In genomic region chr10:6494452-6494839, GRCh38 we compare ENCODE assay signal across 17 cellular contexts.
DNase-seq lines count a peak whose midpoint lies in the region; ATAC-seq and TF ChIP-seq lines count a peak whose summit lies in the region.
"Had no signal": no experiment of that assay in that cellular context is flagged by ENCODE, and none has a peak within 500 bp of the region (broad histone marks: within the 10 kb centered on the region; RNA-seq: fewer than 3 reads in every experiment).

No MANE protein-coding gene starts in this region.

- peaks cover 5% of the 10 kb centered on the region for H3K9me3 Mint-ChIP-seq in CD8-positive, alpha-beta T cell
- peaks cover 4% of the 10 kb centered on the region for H3K9me3 Mint-ChIP-seq in activated CD8-positive, alpha-beta T cell treated with anti-CD3 and anti-CD28 coated beads for 36 hours

- no peak overlapping the region for H3K27ac Mint-ChIP-seq in CD8-positive, alpha-beta T cell
- H3K27ac Mint-ChIP-seq in activated CD8-positive, alpha-beta T cell treated with anti-CD3 and anti-CD28 coated beads for 36 hours = no peak overlapping the region

- H3K27ac ChIP-seq in BLaER1 = no peak overlapping the region
- peak overlapping the region; percentile 46 for H3K27ac ChIP-seq in CD8-positive, alpha-beta T cell (ENCODE audit: low read depth, low read length)
- peak overlapping the region; percentile 20 to 35 for H3K27ac ChIP-seq in mucosa of rectum (ENCODE audit: low read depth in 2 of 2, low read length in 2 of 2)
- H3K27ac ChIP-seq: A549, SK-N-MC had no signal

- peaks cover 42% of the 10 kb centered on the region for H3K4me1 Mint-ChIP-seq in CD8-positive, alpha-beta T cell (ENCODE audit: low read depth)
- peaks cover 28% of the 10 kb centered on the region for H3K4me1 Mint-ChIP-seq in activated CD8-positive, alpha-beta T cell treated with anti-CD3 and anti-CD28 coated beads for 36 hours (ENCODE audit: low read depth)

- TF ChIP-seq CTCF in CD8-positive, alpha-beta T cell (IDR thresholded peaks at IDR 0.05) = no peak
- no peak for TF ChIP-seq CTCF in activated CD8-positive, alpha-beta T cell treated with anti-CD3 and anti-CD28 coated beads for 36 hours (IDR thresholded peaks at IDR 0.05)

- peaks cover 46% of the 10 kb centered on the region for H3K4me1 ChIP-seq in BLaER1
- peaks cover 62% of the 10 kb centered on the region for H3K4me1 ChIP-seq in CD8-positive, alpha-beta T cell (ENCODE audit: insufficient read depth, low read length)
- H3K4me1 ChIP-seq in mucosa of rectum (ENCODE audit: control insufficient read depth in 2 of 2, insufficient read depth in 2 of 2, low read length in 2 of 2) = no peaks in the 10 kb centered on the region
- H3K4me1 ChIP-seq: Caco-2 had no signal

- H3K36me3 Mint-ChIP-seq in CD8-positive, alpha-beta T cell = peaks cover 25% of the 10 kb centered on the region
- peaks cover 54% of the 10 kb centered on the region for H3K36me3 Mint-ChIP-seq in activated CD8-positive, alpha-beta T cell treated with anti-CD3 and anti-CD28 coated beads for 36 hours (ENCODE audit: low read depth)

- H3K9ac ChIP-seq in BLaER1 (no peak overlapping the region), mucosa of rectum (ENCODE audit: low read depth in 1 of 2, low read length in 2 of 2) (no peak overlapping the region)

- H3K4me2 ChIP-seq in BLaER1 = peak overlapping the region; percentile 78

- no peak for ATAC-seq in CD8-positive, alpha-beta T cell
- peak; percentile 24 for ATAC-seq in activated CD8-positive, alpha-beta T cell treated with anti-CD3 and anti-CD28 coated beads for 36 hours
- no peak for ATAC-seq in GM19328 (IDR thresholded peaks at IDR 0.05; ENCODE audit: unreplicated experiment)
- ATAC-seq: Panc1 had no signal

- no peak overlapping the region for H3K4me3 ChIP-seq in BLaER1
- H3K4me3 ChIP-seq in CD8-positive, alpha-beta T cell (ENCODE audit: low read depth, low read length) = no peak overlapping the region
- no peak overlapping the region for H3K4me3 ChIP-seq in mucosa of rectum (ENCODE audit: low read length in 2 of 2)
- H3K4me3 ChIP-seq: A549, SK-N-MC had no signal

- H3K27me3 ChIP-seq in BLaER1 (no peaks in the 10 kb centered on the region), mucosa of rectum (ENCODE audit: control insufficient read depth in 2 of 2, insufficient read depth in 2 of 2, low read length in 2 of 2) (no peaks in the 10 kb centered on the region)
- H3K27me3 ChIP-seq in CD8-positive, alpha-beta T cell (ENCODE audit: insufficient read depth, low read length) = no peaks in the 10 kb centered on the region

- peaks cover 5% of the 10 kb centered on the region; the same call in 1 of the 2 replicates for H3K9me3 ChIP-seq in BLaER1
- no peaks in the 10 kb centered on the region for H3K9me3 ChIP-seq in CD8-positive, alpha-beta T cell (ENCODE audit: low read length)
- no peaks in the 10 kb centered on the region for H3K9me3 ChIP-seq in mucosa of rectum (ENCODE audit: control insufficient read depth in 2 of 2, low read length in 2 of 2)
- H3K9me3 ChIP-seq: A549, Caco-2 had no signal

- DNase-seq in CD8-positive, alpha-beta T cell = no peak
- DNase-seq in activated CD8-positive, alpha-beta T cell treated with anti-CD3 and anti-CD28 coated beads for 36 hours = peak; percentile 37
- DNase-seq in NCI-H1092 treated with DMSO at 0.1 percent for 48 hours (lab: John Stamatoyannopoulos, UW) (no peak), islet precursor cell (no peak)
- DNase-seq: C1 segment of cervical spinal cord, Caco-2, GDM1, NCI-H1105, NCI-H1694, NCI-H2081 treated with DMSO at 0.1 percent for 48 hours, Right ventricle myocardium superior had no signal

- POLR2A ChIA-PET in CD8-positive, alpha-beta T cell (lab: Charles Lee) = interaction anchor here (0.7 to 1.2 kb wide), 3 partner anchors 35 to 153 kb away, joined by 3 to 4 read pairs (median 3); no protein-coding TSS in a partner anchor
- POLR2A ChIA-PET in activated CD8-positive, alpha-beta T cell treated with anti-CD3 and anti-CD28 coated beads for 36 hours (lab: Charles Lee) = interaction anchor here (1.1 to 4.0 kb wide), 13 partner anchors 8 to 86 kb away, joined by 3 to 21 read pairs (median 7); partner anchors contain the start of gene PRKCQ

- no peak overlapping the region for H3K4me3 Mint-ChIP-seq in CD8-positive, alpha-beta T cell
- no peak overlapping the region for H3K4me3 Mint-ChIP-seq in activated CD8-positive, alpha-beta T cell treated with anti-CD3 and anti-CD28 coated beads for 36 hours

- peaks cover 37% of the 10 kb centered on the region for H3K36me3 ChIP-seq in BLaER1
- H3K36me3 ChIP-seq in CD8-positive, alpha-beta T cell (ENCODE audit: insufficient read depth, low read length) = peaks cover 41% of the 10 kb centered on the region
- H3K36me3 ChIP-seq in mucosa of rectum (ENCODE audit: control insufficient read depth in 2 of 2, insufficient read depth in 2 of 2, low read length in 2 of 2) = no peaks in the 10 kb centered on the region

- CTCF ChIA-PET in CD8-positive, alpha-beta T cell (lab: Charles Lee) = interaction anchor here (1.1 to 2.0 kb wide), 5 partner anchors 12 to 184 kb away, joined by 4 to 5 read pairs (median 4); no protein-coding TSS in a partner anchor
- CTCF ChIA-PET in activated CD8-positive, alpha-beta T cell treated with anti-CD3 and anti-CD28 coated beads for 36 hours (lab: Charles Lee) = interaction anchor here (0.8 to 4.2 kb wide), 9 partner anchors 8 to 184 kb away, joined by 3 to 27 read pairs (median 5); no protein-coding TSS in a partner anchor

- intact Hi-C loops in CD8-positive, alpha-beta T cell (cut with DNase I, micrococcal nuclease) = loop anchor here (2.0 to 10.0 kb wide), 3 partner anchors 48 to 220 kb away; no protein-coding TSS in a partner anchor
- intact Hi-C loops in activated CD8-positive, alpha-beta T cell treated with anti-CD3 and anti-CD28 coated beads for 36 hours (cut with micrococcal nuclease) = loop anchor here (2.0 kb wide), 1 partner anchor 22 kb away; no protein-coding TSS in a partner anchor

- no peaks in the 10 kb centered on the region for H3K27me3 Mint-ChIP-seq in CD8-positive, alpha-beta T cell (ENCODE audit: low read depth)
- no peaks in the 10 kb centered on the region for H3K27me3 Mint-ChIP-seq in activated CD8-positive, alpha-beta T cell treated with anti-CD3 and anti-CD28 coated beads for 36 hours

- H4K20me1 ChIP-seq in BLaER1 = no peaks in the 10 kb centered on the region
